In genomic region chr17:73090396-73091202, GRCh38 we compare ENCODE assay signal across 1 cellular context.
A peak's percentile ranks its signal among the peaks of the same experiment; 100 is the strongest.
TF ChIP-seq lines count a peak whose summit lies in the region.

No MANE protein-coding gene starts in this region.

TF ChIP-seq in HepG2, 621 proteins besides CTCF, POLR2A, EP300 and RAD21 (continued from another document and continues in another):
- TF ChIP-seq, protein P1, sequence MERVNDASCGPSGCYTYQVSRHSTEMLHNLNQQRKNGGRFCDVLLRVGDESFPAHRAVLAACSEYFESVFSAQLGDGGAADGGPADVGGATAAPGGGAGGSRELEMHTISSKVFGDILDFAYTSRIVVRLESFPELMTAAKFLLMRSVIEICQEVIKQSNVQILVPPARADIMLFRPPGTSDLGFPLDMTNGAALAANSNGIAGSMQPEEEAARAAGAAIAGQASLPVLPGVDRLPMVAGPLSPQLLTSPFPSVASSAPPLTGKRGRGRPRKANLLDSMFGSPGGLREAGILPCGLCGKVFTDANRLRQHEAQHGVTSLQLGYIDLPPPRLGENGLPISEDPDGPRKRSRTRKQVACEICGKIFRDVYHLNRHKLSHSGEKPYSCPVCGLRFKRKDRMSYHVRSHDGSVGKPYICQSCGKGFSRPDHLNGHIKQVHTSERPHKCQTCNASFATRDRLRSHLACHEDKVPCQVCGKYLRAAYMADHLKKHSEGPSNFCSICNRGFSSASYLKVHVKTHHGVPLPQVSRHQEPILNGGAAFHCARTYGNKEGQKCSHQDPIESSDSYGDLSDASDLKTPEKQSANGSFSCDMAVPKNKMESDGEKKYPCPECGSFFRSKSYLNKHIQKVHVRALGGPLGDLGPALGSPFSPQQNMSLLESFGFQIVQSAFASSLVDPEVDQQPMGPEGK (CRISPR knock-in tag; IDR thresholded peaks at IDR 0.05) = 0 out of 2 replicates have a peak, but pooled peaks have one; percentile 47
- TF ChIP-seq, protein P2, sequence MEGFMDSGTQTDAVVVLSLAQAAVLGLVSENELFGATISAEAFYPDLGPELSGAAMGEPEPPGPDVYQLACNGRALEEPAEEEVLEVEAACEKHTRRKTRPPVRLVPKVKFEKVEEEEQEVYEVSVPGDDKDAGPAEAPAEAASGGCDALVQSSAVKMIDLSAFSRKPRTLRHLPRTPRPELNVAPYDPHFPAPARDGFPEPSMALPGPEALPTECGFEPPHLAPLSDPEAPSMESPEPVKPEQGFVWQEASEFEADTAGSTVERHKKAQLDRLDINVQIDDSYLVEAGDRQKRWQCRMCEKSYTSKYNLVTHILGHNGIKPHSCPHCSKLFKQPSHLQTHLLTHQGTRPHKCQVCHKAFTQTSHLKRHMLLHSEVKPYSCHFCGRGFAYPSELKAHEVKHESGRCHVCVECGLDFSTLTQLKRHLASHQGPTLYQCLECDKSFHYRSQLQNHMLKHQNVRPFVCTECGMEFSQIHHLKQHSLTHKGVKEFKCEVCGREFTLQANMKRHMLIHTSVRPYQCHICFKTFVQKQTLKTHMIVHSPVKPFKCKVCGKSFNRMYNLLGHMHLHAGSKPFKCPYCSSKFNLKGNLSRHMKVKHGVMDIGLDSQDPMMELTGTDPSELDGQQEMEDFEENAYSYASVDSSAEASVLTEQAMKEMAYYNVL (CRISPR knock-in tag; IDR thresholded peaks at IDR 0.05; ENCODE audit: borderline replicate concordance) = no peak
- TF ChIP-seq ZNF75D (CRISPR knock-in tag; IDR thresholded peaks at IDR 0.05; ENCODE audit: borderline replicate concordance) (no peak), NAIF1 (CRISPR knock-in tag; IDR thresholded peaks at IDR 0.05; ENCODE audit: borderline replicate concordance) (no peak), SAP130 (CRISPR knock-in tag; IDR thresholded peaks at IDR 0.05; ENCODE audit: low read depth) (peak; percentile 96), ZNF20 (CRISPR knock-in tag; IDR thresholded peaks at IDR 0.05) (no peak), THAP7 (CRISPR knock-in tag; IDR thresholded peaks at IDR 0.05) (no peak; the same call in 1 of the 2 replicates), REPIN1 (CRISPR knock-in tag; IDR thresholded peaks at IDR 0.05; ENCODE audit: borderline replicate concordance, low read depth) (peak; percentile 62; the same call in 1 of the 2 replicates), REL (CRISPR knock-in tag; conservative IDR thresholded peaks at IDR 0.05) (no peak), PHF21A (CRISPR knock-in tag; IDR thresholded peaks at IDR 0.05) (peak; percentile 84), ZSCAN9 (CRISPR knock-in tag; IDR thresholded peaks at IDR 0.05; ENCODE audit: borderline replicate concordance) (peak; percentile 84; the same call in 1 of the 2 replicates), PCBP1 (IDR thresholded peaks at IDR 0.05; ENCODE audit: borderline replicate concordance, low read depth, low read length) (no peak), MYC (CRISPR knock-in tag; IDR thresholded peaks at IDR 0.05; ENCODE audit: borderline replicate concordance) (peak; percentile 20; the same call in 1 of the 2 replicates), SIN3A (IDR thresholded peaks at IDR 0.05; ENCODE audit: borderline replicate concordance, low read depth, low read length) (no peak; the same call in 1 of the 2 replicates), ZNF792 (CRISPR knock-in tag; IDR thresholded peaks at IDR 0.05) (peak; percentile 64; the same call in 1 of the 2 replicates), ZNF550 (CRISPR knock-in tag; IDR thresholded peaks at IDR 0.05; ENCODE audit: borderline replicate concordance) (0 out of 2 replicates have a peak, but pooled peaks have one; percentile 81), ZNF276 (CRISPR knock-in tag; IDR thresholded peaks at IDR 0.05; ENCODE audit: low read depth) (no peak), XRCC5 (optimal IDR thresholded peaks at IDR 0.05; ENCODE audit: low read length) (peak; percentile 60), CENPBD1 (CRISPR knock-in tag; IDR thresholded peaks at IDR 0.05; ENCODE audit: borderline replicate concordance, low read depth) (no peak), ZNF337 (CRISPR knock-in tag; IDR thresholded peaks at IDR 0.05; ENCODE audit: borderline replicate concordance, low read depth) (0 out of 2 replicates have a peak, but pooled peaks have one; percentile 52), ZNF598 (CRISPR knock-in tag; IDR thresholded peaks at IDR 0.05; ENCODE audit: borderline replicate concordance) (0 out of 2 replicates have a peak, but pooled peaks have one; percentile 38), NFKB2 (CRISPR knock-in tag; IDR thresholded peaks at IDR 0.05; ENCODE audit: borderline replicate concordance) (no peak), HCFC1 (IDR thresholded peaks at IDR 0.05; ENCODE audit: low read depth, low read length) (no peak), ZNF441 (CRISPR knock-in tag; IDR thresholded peaks at IDR 0.05; ENCODE audit: borderline replicate concordance) (0 out of 2 replicates have a peak, but pooled peaks have one; percentile 37), ZNF33B (CRISPR knock-in tag; IDR thresholded peaks at IDR 0.05) (no peak), ZNF672 (CRISPR knock-in tag; IDR thresholded peaks at IDR 0.05) (no peak), PRDM15 (CRISPR knock-in tag; IDR thresholded peaks at IDR 0.05) (no peak)
- TF ChIP-seq, protein P3, sequence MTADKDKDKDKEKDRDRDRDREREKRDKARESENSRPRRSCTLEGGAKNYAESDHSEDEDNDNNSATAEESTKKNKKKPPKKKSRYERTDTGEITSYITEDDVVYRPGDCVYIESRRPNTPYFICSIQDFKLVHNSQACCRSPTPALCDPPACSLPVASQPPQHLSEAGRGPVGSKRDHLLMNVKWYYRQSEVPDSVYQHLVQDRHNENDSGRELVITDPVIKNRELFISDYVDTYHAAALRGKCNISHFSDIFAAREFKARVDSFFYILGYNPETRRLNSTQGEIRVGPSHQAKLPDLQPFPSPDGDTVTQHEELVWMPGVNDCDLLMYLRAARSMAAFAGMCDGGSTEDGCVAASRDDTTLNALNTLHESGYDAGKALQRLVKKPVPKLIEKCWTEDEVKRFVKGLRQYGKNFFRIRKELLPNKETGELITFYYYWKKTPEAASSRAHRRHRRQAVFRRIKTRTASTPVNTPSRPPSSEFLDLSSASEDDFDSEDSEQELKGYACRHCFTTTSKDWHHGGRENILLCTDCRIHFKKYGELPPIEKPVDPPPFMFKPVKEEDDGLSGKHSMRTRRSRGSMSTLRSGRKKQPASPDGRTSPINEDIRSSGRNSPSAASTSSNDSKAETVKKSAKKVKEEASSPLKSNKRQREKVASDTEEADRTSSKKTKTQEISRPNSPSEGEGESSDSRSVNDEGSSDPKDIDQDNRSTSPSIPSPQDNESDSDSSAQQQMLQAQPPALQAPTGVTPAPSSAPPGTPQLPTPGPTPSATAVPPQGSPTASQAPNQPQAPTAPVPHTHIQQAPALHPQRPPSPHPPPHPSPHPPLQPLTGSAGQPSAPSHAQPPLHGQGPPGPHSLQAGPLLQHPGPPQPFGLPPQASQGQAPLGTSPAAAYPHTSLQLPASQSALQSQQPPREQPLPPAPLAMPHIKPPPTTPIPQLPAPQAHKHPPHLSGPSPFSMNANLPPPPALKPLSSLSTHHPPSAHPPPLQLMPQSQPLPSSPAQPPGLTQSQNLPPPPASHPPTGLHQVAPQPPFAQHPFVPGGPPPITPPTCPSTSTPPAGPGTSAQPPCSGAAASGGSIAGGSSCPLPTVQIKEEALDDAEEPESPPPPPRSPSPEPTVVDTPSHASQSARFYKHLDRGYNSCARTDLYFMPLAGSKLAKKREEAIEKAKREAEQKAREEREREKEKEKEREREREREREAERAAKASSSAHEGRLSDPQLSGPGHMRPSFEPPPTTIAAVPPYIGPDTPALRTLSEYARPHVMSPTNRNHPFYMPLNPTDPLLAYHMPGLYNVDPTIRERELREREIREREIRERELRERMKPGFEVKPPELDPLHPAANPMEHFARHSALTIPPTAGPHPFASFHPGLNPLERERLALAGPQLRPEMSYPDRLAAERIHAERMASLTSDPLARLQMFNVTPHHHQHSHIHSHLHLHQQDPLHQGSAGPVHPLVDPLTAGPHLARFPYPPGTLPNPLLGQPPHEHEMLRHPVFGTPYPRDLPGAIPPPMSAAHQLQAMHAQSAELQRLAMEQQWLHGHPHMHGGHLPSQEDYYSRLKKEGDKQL (CRISPR knock-in tag; IDR thresholded peaks at IDR 0.05; ENCODE audit: low read depth) = peak; percentile 68; the same call in 1 of the 2 replicates
- TF ChIP-seq, protein P4, sequence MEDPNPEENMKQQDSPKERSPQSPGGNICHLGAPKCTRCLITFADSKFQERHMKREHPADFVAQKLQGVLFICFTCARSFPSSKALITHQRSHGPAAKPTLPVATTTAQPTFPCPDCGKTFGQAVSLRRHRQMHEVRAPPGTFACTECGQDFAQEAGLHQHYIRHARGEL (CRISPR knock-in tag; IDR thresholded peaks at IDR 0.05) = no peak
- TF ChIP-seq, protein P5, sequence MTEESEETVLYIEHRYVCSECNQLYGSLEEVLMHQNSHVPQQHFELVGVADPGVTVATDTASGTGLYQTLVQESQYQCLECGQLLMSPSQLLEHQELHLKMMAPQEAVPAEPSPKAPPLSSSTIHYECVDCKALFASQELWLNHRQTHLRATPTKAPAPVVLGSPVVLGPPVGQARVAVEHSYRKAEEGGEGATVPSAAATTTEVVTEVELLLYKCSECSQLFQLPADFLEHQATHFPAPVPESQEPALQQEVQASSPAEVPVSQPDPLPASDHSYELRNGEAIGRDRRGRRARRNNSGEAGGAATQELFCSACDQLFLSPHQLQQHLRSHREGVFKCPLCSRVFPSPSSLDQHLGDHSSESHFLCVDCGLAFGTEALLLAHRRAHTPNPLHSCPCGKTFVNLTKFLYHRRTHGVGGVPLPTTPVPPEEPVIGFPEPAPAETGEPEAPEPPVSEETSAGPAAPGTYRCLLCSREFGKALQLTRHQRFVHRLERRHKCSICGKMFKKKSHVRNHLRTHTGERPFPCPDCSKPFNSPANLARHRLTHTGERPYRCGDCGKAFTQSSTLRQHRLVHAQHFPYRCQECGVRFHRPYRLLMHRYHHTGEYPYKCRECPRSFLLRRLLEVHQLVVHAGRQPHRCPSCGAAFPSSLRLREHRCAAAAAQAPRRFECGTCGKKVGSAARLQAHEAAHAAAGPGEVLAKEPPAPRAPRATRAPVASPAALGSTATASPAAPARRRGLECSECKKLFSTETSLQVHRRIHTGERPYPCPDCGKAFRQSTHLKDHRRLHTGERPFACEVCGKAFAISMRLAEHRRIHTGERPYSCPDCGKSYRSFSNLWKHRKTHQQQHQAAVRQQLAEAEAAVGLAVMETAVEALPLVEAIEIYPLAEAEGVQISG (CRISPR knock-in tag; IDR thresholded peaks at IDR 0.05) = peak; percentile 18
